22 cellular contexts compared by ENCODE assay signal in genomic region chr17:48093341-48094045, GRCh38. TPM values are rescaled to one million over a fixed set of nuclear protein-coding genes. Genes with fewer than 3 reads are reported as not detected.
DNase-seq lines count a peak whose midpoint lies in the region; ATAC-seq and TF ChIP-seq lines count a peak whose summit lies in the region.
"Had no signal": no experiment of that assay in that cellular context is flagged by ENCODE, and none has a peak within 500 bp of the region (broad histone marks: within the 10 kb centered on the region; RNA-seq: fewer than 3 reads in every experiment).

No MANE protein-coding gene starts in this region.

- H3K36me3 ChIP-seq in esophagus (ENCODE audit: control insufficient read depth in 2 of 2, insufficient read depth in 2 of 2, low read length in 1 of 2) (no peaks in the 10 kb centered on the region), neural progenitor cell (no peaks in the 10 kb centered on the region)
- H3K36me3 ChIP-seq: cardiac muscle cell had no signal

- H3K27ac Mint-ChIP-seq in T-helper 17 cell (peak overlapping the region; percentile 14), osteocyte (ENCODE audit: unreplicated experiment) (peak overlapping the region; percentile 28), neural progenitor cell (no peak overlapping the region)
- H3K27ac Mint-ChIP-seq in activated T-helper 2 cell treated with anti-CD3 and anti-CD28 coated beads, Interferon-gamma antibody, Interleukin-2, Interleukin-4, amounts not matched to agents 10 μg/mL and 5 μg/mL and 100 μg/mL, durations not matched to agents 14 hours and 24 hours and 36 hours = no peak overlapping the region
- H3K27ac Mint-ChIP-seq: activated CD8-positive, alpha-beta T cell treated with anti-CD3 and anti-CD28 coated beads for 36 hours; activated naive CD8-positive, alpha-beta T cell; dendritic cell treated with granulocyte-macrophage colony-stimulating factor and Interleukin-4, amounts not matched to agents 40 ng/mL and 50 ng/mL, for 4 days; stimulated activated naive CD8-positive, alpha-beta T cell treated with anti-CD3 and anti-CD28 coated beads, Interleukin-15, Interleukin-2, amounts not matched to agents 100 ng/mL and 50 ng/mL, for 24 hours had no signal

- no peaks in the 10 kb centered on the region for H3K9me3 ChIP-seq in T-helper 17 cell (ENCODE audit: control insufficient read depth, low read length, poor library complexity, severe bottlenecking)
- no peaks in the 10 kb centered on the region for H3K9me3 ChIP-seq in esophagus (ENCODE audit: control insufficient read depth in 2 of 2, insufficient read depth in 1 of 2, low read depth in 1 of 2, low read length in 1 of 2)
- no peaks in the 10 kb centered on the region for H3K9me3 ChIP-seq in neural progenitor cell (ENCODE audit: low read depth)
- H3K9me3 ChIP-seq: neutrophil had no signal

- H3K9ac ChIP-seq in neural progenitor cell = no peak overlapping the region

- no peak for DNase-seq in T-helper 17 cell
- no peak for DNase-seq in osteocyte (ENCODE audit: extremely low spot score, unreplicated experiment)
- DNase-seq in neural progenitor cell (ENCODE audit: low spot score) = no peak
- no peak for DNase-seq in SK-N-DZ (ENCODE audit: low spot score)
- no peak for DNase-seq in activated T-helper 2 cell treated with anti-CD3 and anti-CD28 coated beads, Interferon-gamma antibody, Interleukin-2, Interleukin-4, amounts not matched to agents 10 μg/mL and 5 μg/mL and 100 μg/mL, durations not matched to agents 14 hours and 24 hours and 36 hours (ENCODE audit: low spot score)
- no peak for DNase-seq in NCI-H1436 treated with DMSO at 0.1 percent for 48 hours (lab: John Stamatoyannopoulos, UW)
- DNase-seq: activated CD8-positive, alpha-beta T cell treated with anti-CD3 and anti-CD28 coated beads for 36 hours; activated effector memory CD4-positive, alpha-beta T cell treated with Interleukin-2 at 50 U/mL for 16 hours; aorta; CD8-positive, alpha-beta memory T cell; glutamatergic neuron; islet precursor cell; NCI-H2081 treated with DMSO at 0.1 percent for 48 hours; NCI-H446; RPMI8226 had no signal

- H3K4me1 ChIP-seq in esophagus (ENCODE audit: control insufficient read depth in 2 of 2, insufficient read depth in 2 of 2, low read length in 1 of 2) = peaks cover 0 to 3% of the 10 kb centered on the region in 2 donors
- H3K4me1 ChIP-seq in neural progenitor cell = no peaks in the 10 kb centered on the region

- H3K27me3 ChIP-seq in esophagus (ENCODE audit: control insufficient read depth in 1 of 2, insufficient read depth in 2 of 2, low read length in 2 of 2) (no peaks in the 10 kb centered on the region), neural progenitor cell (no peaks in the 10 kb centered on the region)
- H3K27me3 ChIP-seq: cardiac muscle cell, neutrophil had no signal

- H3K79me2 ChIP-seq in neural progenitor cell (ENCODE audit: low read depth) = peaks cover 100% of the 10 kb centered on the region

- no peaks in the 10 kb centered on the region for H3K9me3 Mint-ChIP-seq in osteocyte (ENCODE audit: unreplicated experiment)
- no peaks in the 10 kb centered on the region for H3K9me3 Mint-ChIP-seq in neural progenitor cell
- no peaks in the 10 kb centered on the region for H3K9me3 Mint-ChIP-seq in activated T-helper 2 cell treated with anti-CD3 and anti-CD28 coated beads, Interferon-gamma antibody, Interleukin-2, Interleukin-4, amounts not matched to agents 10 μg/mL and 5 μg/mL and 100 μg/mL, durations not matched to agents 14 hours and 24 hours and 36 hours
- H3K9me3 Mint-ChIP-seq: activated CD8-positive, alpha-beta T cell treated with anti-CD3 and anti-CD28 coated beads for 36 hours; CD8-positive, alpha-beta memory T cell; dendritic cell treated with granulocyte-macrophage colony-stimulating factor and Interleukin-4, amounts not matched to agents 40 ng/mL and 50 ng/mL, for 4 days; stimulated activated naive CD8-positive, alpha-beta T cell treated with anti-CD3 and anti-CD28 coated beads, Interleukin-15, Interleukin-2, amounts not matched to agents 100 ng/mL and 50 ng/mL, for 24 hours had no signal

- H3F3A ChIP-seq in neural progenitor cell (ENCODE audit: low read depth) = peaks cover 2% of the 10 kb centered on the region

- peaks cover 93% of the 10 kb centered on the region for H4K20me1 ChIP-seq in neural progenitor cell (ENCODE audit: low read depth)

- no peak overlapping the region for H3K4me3 Mint-ChIP-seq in T-helper 17 cell
- H3K4me3 Mint-ChIP-seq in osteocyte (ENCODE audit: unreplicated experiment) = no peak overlapping the region
- no peak overlapping the region for H3K4me3 Mint-ChIP-seq in neural progenitor cell
- no peak overlapping the region for H3K4me3 Mint-ChIP-seq in activated T-helper 2 cell treated with anti-CD3 and anti-CD28 coated beads, Interferon-gamma antibody, Interleukin-2, Interleukin-4, amounts not matched to agents 10 μg/mL and 5 μg/mL and 100 μg/mL, durations not matched to agents 14 hours and 24 hours and 36 hours (ENCODE audit: low read depth)
- H3K4me3 Mint-ChIP-seq: activated CD8-positive, alpha-beta T cell treated with anti-CD3 and anti-CD28 coated beads for 36 hours; activated naive CD8-positive, alpha-beta T cell; CD8-positive, alpha-beta memory T cell; dendritic cell treated with granulocyte-macrophage colony-stimulating factor and Interleukin-4, amounts not matched to agents 40 ng/mL and 50 ng/mL, for 4 days; stimulated activated naive CD8-positive, alpha-beta T cell treated with anti-CD3 and anti-CD28 coated beads, Interleukin-15, Interleukin-2, amounts not matched to agents 100 ng/mL and 50 ng/mL, for 24 hours had no signal

- H3K36me3 Mint-ChIP-seq in T-helper 17 cell (ENCODE audit: low read depth) (peaks cover 2% of the 10 kb centered on the region), osteocyte (ENCODE audit: unreplicated experiment) (peaks cover 5% of the 10 kb centered on the region), neural progenitor cell (peaks cover 19% of the 10 kb centered on the region)
- H3K36me3 Mint-ChIP-seq in activated T-helper 2 cell treated with anti-CD3 and anti-CD28 coated beads, Interferon-gamma antibody, Interleukin-2, Interleukin-4, amounts not matched to agents 10 μg/mL and 5 μg/mL and 100 μg/mL, durations not matched to agents 14 hours and 24 hours and 36 hours (ENCODE audit: low read depth) = peaks cover 19% of the 10 kb centered on the region
- H3K36me3 Mint-ChIP-seq: activated naive CD8-positive, alpha-beta T cell had no signal

- no peaks in the 10 kb centered on the region for H3K27me3 Mint-ChIP-seq in T-helper 17 cell
- no peaks in the 10 kb centered on the region for H3K27me3 Mint-ChIP-seq in osteocyte (ENCODE audit: unreplicated experiment)
- peaks cover 3% of the 10 kb centered on the region for H3K27me3 Mint-ChIP-seq in neural progenitor cell (ENCODE audit: insufficient read depth, low read depth)
- H3K27me3 Mint-ChIP-seq in activated T-helper 2 cell treated with anti-CD3 and anti-CD28 coated beads, Interferon-gamma antibody, Interleukin-2, Interleukin-4, amounts not matched to agents 10 μg/mL and 5 μg/mL and 100 μg/mL, durations not matched to agents 14 hours and 24 hours and 36 hours (ENCODE audit: low read depth) = no peaks in the 10 kb centered on the region
- H3K27me3 Mint-ChIP-seq: activated CD8-positive, alpha-beta T cell treated with anti-CD3 and anti-CD28 coated beads for 36 hours; activated naive CD8-positive, alpha-beta T cell; CD8-positive, alpha-beta memory T cell; dendritic cell treated with granulocyte-macrophage colony-stimulating factor and Interleukin-4, amounts not matched to agents 40 ng/mL and 50 ng/mL, for 4 days; stimulated activated naive CD8-positive, alpha-beta T cell treated with anti-CD3 and anti-CD28 coated beads, Interleukin-15, Interleukin-2, amounts not matched to agents 100 ng/mL and 50 ng/mL, for 24 hours had no signal

- 66 to 70% methylated on average over 11 of the region's 11 CpGs for WGBS in esophagus, 2 donors

- H3K4me1 Mint-ChIP-seq in T-helper 17 cell = peaks cover 10% of the 10 kb centered on the region
- H3K4me1 Mint-ChIP-seq in osteocyte (ENCODE audit: unreplicated experiment) = peaks cover 16% of the 10 kb centered on the region
- peaks cover 6% of the 10 kb centered on the region for H3K4me1 Mint-ChIP-seq in neural progenitor cell
- H3K4me1 Mint-ChIP-seq in activated T-helper 2 cell treated with anti-CD3 and anti-CD28 coated beads, Interferon-gamma antibody, Interleukin-2, Interleukin-4, amounts not matched to agents 10 μg/mL and 5 μg/mL and 100 μg/mL, durations not matched to agents 14 hours and 24 hours and 36 hours (ENCODE audit: low read depth) = peaks cover 4% of the 10 kb centered on the region

- no peak overlapping the region for H2AFZ ChIP-seq in neural progenitor cell (replicated peaks)

- H3K4me2 ChIP-seq in neural progenitor cell = no peak overlapping the region

- TF ChIP-seq CTCF in C4-2B (conservative IDR thresholded peaks at IDR 0.05) (no peak), osteocyte (IDR thresholded peaks at IDR 0.05) (no peak), neural progenitor cell (IDR thresholded peaks at IDR 0.05) (no peak)

- intact Hi-C loops in activated T-helper 2 cell treated with anti-CD3 and anti-CD28 coated beads, Interferon-gamma antibody, Interleukin-2, Interleukin-4, amounts not matched to agents 10 μg/mL and 5 μg/mL and 100 μg/mL, durations not matched to agents 14 hours and 24 hours and 36 hours (cut with micrococcal nuclease) = no loop called here

- H3K27ac ChIP-seq in C4-2B (peak overlapping the region; percentile 26; the same call in 1 of the 2 replicates), esophagus (ENCODE audit: low read depth in 2 of 2, low read length in 1 of 2) (peak overlapping the region; percentile 48 to 82), neural progenitor cell (no peak overlapping the region)
- H3K27ac ChIP-seq: cardiac muscle cell, neutrophil had no signal

- H3K4me3 ChIP-seq in esophagus (ENCODE audit: low read depth in 1 of 2, low read length in 2 of 2) (no peak overlapping the region), neural progenitor cell (no peak overlapping the region)
- H3K4me3 ChIP-seq: cardiac muscle cell had no signal

- no peak for ATAC-seq in T-helper 17 cell
- ATAC-seq: activated CD8-positive, alpha-beta T cell treated with anti-CD3 and anti-CD28 coated beads for 36 hours had no signal

RNA-seq across cellular contexts. Expression of gene CBX1, which starts 7.8 kb away (rescaled TPM):
- total RNA-seq in T-helper 17 cell (10 to 100 TPM; 12.7 to 16.9 TPM), osteocyte (74.4 and 76.5 TPM in 2 replicates), neural progenitor cell (ENCODE audit: low replicate concordance) (206 and 208 TPM in 2 replicates)
- 10 to 100 TPM; 16.4 to 29.9 TPM for polyA plus RNA-seq in esophagus
- polyA plus RNA-seq in SK-N-DZ (2014; cell fraction: cytosol; rRNA removed) = 298 and 375 TPM in 2 replicates
- 109 and 140 TPM in 2 replicates for polyA plus RNA-seq in SK-N-DZ (2014; cell fraction: nucleus; rRNA removed)
- total RNA-seq in activated T-helper 2 cell treated with anti-CD3 and anti-CD28 coated beads, Interferon-gamma antibody, Interleukin-2, Interleukin-4, amounts not matched to agents 10 μg/mL and 5 μg/mL and 100 μg/mL, durations not matched to agents 14 hours and 24 hours and 36 hours = 64.5 TPM in 2 replicates

RNA-seq across cellular contexts. Expression of gene SNX11, which starts 14.1 kb away (rescaled TPM):
- total RNA-seq in T-helper 17 cell (10 to 100 TPM; 12.8 to 13.2 TPM), osteocyte (16.2 and 18.3 TPM in 2 replicates), neural progenitor cell (ENCODE audit: low replicate concordance) (23.4 and 26.2 TPM in 2 replicates)
- 10 to 100 TPM; 11.5 to 17.0 TPM for polyA plus RNA-seq in esophagus
- 18.0 and 19.1 TPM in 2 replicates for polyA plus RNA-seq in SK-N-DZ (2014; cell fraction: cytosol; rRNA removed)
- 14.2 and 19.5 TPM in 2 replicates for polyA plus RNA-seq in SK-N-DZ (2014; cell fraction: nucleus; rRNA removed)
- 28.4 and 29.8 TPM in 2 replicates for total RNA-seq in activated T-helper 2 cell treated with anti-CD3 and anti-CD28 coated beads, Interferon-gamma antibody, Interleukin-2, Interleukin-4, amounts not matched to agents 10 μg/mL and 5 μg/mL and 100 μg/mL, durations not matched to agents 14 hours and 24 hours and 36 hours

RNA-seq across cellular contexts. Expression of gene NFE2L1, which starts 45.3 kb away (rescaled TPM):
- total RNA-seq in T-helper 17 cell (10 to 100 TPM; 41.2 to 42.2 TPM), osteocyte (250 and 278 TPM in 2 replicates), neural progenitor cell (ENCODE audit: low replicate concordance) (73.4 and 104 TPM in 2 replicates)
- polyA plus RNA-seq in esophagus = 10 to 100 TPM; 39.4 to 45.7 TPM
- 48.3 and 57.6 TPM in 2 replicates for polyA plus RNA-seq in SK-N-DZ (2014; cell fraction: cytosol; rRNA removed)
- polyA plus RNA-seq in SK-N-DZ (2014; cell fraction: nucleus; rRNA removed) = 28.1 and 31.2 TPM in 2 replicates
- 66.2 and 71.3 TPM in 2 replicates for total RNA-seq in activated T-helper 2 cell treated with anti-CD3 and anti-CD28 coated beads, Interferon-gamma antibody, Interleukin-2, Interleukin-4, amounts not matched to agents 10 μg/mL and 5 μg/mL and 100 μg/mL, durations not matched to agents 14 hours and 24 hours and 36 hours

RNA-seq across cellular contexts. Expression of gene COPZ2, which starts 55.9 kb away (rescaled TPM):
- 1 to 10 TPM in 1 of 2 donors, not detected in 1; 1.0 TPM for total RNA-seq in T-helper 17 cell
- 10 to 100 TPM in 1 of 2 donors, 1 to 10 TPM in 1; 8.4 to 12.9 TPM for polyA plus RNA-seq in esophagus
- 49.4 and 53.4 TPM in 2 replicates for total RNA-seq in osteocyte
- total RNA-seq in neural progenitor cell (ENCODE audit: low replicate concordance) = 0.30 and 0.74 TPM in 2 replicates
- 1.1 and 1.6 TPM in 2 replicates for polyA plus RNA-seq in SK-N-DZ (2014; cell fraction: cytosol; rRNA removed)
- polyA plus RNA-seq in SK-N-DZ (2014; cell fraction: nucleus; rRNA removed) = 0.51 and 0.80 TPM in 2 replicates
- 5.7 and 5.9 TPM in 2 replicates for total RNA-seq in activated T-helper 2 cell treated with anti-CD3 and anti-CD28 coated beads, Interferon-gamma antibody, Interleukin-2, Interleukin-4, amounts not matched to agents 10 μg/mL and 5 μg/mL and 100 μg/mL, durations not matched to agents 14 hours and 24 hours and 36 hours

Comparison
In these comparisons a context has a peak if more than half of its experiments do, and no peak if none do; other contexts are left out.
1. H3K27ac Mint-ChIP-seq: peak in T-helper 17 cell (single experiment) and osteocyte (single experiment); none in neural progenitor cell (single experiment) and activated T-helper 2 cell treated with anti-CD3 and anti-CD28 coated beads, Interferon-gamma antibody, Interleukin-2, Interleukin-4, amounts not matched to agents 10 μg/mL and 5 μg/mL and 100 μg/mL, durations not matched to agents 14 hours and 24 hours and 36 hours (single experiment).